Comparison of ENCODE assay signal across 10 cellular contexts in genomic region chr17:58329808-58330543, GRCh38. TPM values are rescaled to one million over a fixed set of nuclear protein-coding genes. Genes with fewer than 3 reads are reported as not detected.
DNase-seq lines count a peak whose midpoint lies in the region; ATAC-seq, FAIRE-seq and TF ChIP-seq lines count a peak whose summit lies in the region.
"Had no signal": no experiment of that assay in that cellular context is flagged by ENCODE, and none has a peak within 500 bp of the region (broad histone marks: within the 10 kb centered on the region; RNA-seq: fewer than 3 reads in every experiment).

No MANE protein-coding gene starts in this region.

- H3K4me1 Mint-ChIP-seq in activated T-cell treated with anti-CD3 and anti-CD28 coated beads, Interleukin-2, amount 50 U/mL, for 4 hours (ENCODE audit: low read depth), result peaks cover 46% of the 10 kb centered on the region

- H3K27me3 ChIP-seq in heart right ventricle, result peaks cover 0 to 72% (median 35%) of the 10 kb centered on the region in 7 donors

- DNase-seq in heart right ventricle (no peak), left ventricle myocardium superior (no peak), HT1080 (ENCODE audit: low read depth) (peak; percentile 37), D721Med (ENCODE audit: insufficient read length, low spot score) (no peak), cortex of kidney (lab: John Stamatoyannopoulos, UW) (no peak), NCI-H1048 (lab: John Stamatoyannopoulos, UW) (no peak)
- DNase-seq in activated T-cell treated with anti-CD3 and anti-CD28 coated beads, Interleukin-2, amount 50 U/mL, for 4 hours, result peak; percentile 27
- peak; percentile 76 for DNase-seq in stimulated activated CD4-positive, alpha-beta T cell treated with anti-CD3 and anti-CD28 coated beads, Interleukin-1b, Interleukin-23, amount 100 ng/mL, for 48 hours

- ATAC-seq in heart right ventricle (no peak), left ventricle myocardium superior (no peak)
- ATAC-seq in activated T-cell treated with anti-CD3 and anti-CD28 coated beads, Interleukin-2, amount 50 U/mL, for 4 hours, result peak; percentile 13 to 20

- peaks cover 0 to 12% (median 0%) of the 10 kb centered on the region in 9 donors for H3K36me3 ChIP-seq in heart right ventricle

- no peaks in the 10 kb centered on the region for H3K9me3 ChIP-seq in heart right ventricle

- H3K36me3 Mint-ChIP-seq in activated T-cell treated with anti-CD3 and anti-CD28 coated beads, Interleukin-2, amount 50 U/mL, for 4 hours (ENCODE audit: insufficient read depth), result peaks cover 26% of the 10 kb centered on the region

- peaks cover 0 to 28% (median under 1%) of the 10 kb centered on the region in 9 donors for H3K4me1 ChIP-seq in heart right ventricle

- FAIRE-seq in D721Med (lab: Jason Lieb, UNC), result no peak
- FAIRE-seq: keratinocyte, TTC549 had no signal

- peak overlapping the region in 2 of 10 donors; percentile 86 to 100 for H3K27ac ChIP-seq in heart right ventricle

- peak overlapping the region; percentile 100 for H3K4me3 Mint-ChIP-seq in activated T-cell treated with anti-CD3 and anti-CD28 coated beads, Interleukin-2, amount 50 U/mL, for 4 hours

- TF ChIP-seq CTCF in heart right ventricle (IDR thresholded peaks at IDR 0.05) (no peak), D721Med (IDR thresholded peaks at IDR 0.05; ENCODE audit: insufficient read depth, missing control alignments) (no peak)

- intact Hi-C loops in heart right ventricle (cut with DNase I) (no loop called here), left ventricle myocardium superior (cut with micrococcal nuclease) (loop anchor here (5.0 kb wide), 1 partner anchor 97 kb away; no protein-coding TSS in a partner anchor)

- H3K9me3 Mint-ChIP-seq in activated T-cell treated with anti-CD3 and anti-CD28 coated beads, Interleukin-2, amount 50 U/mL, for 4 hours, result no peaks in the 10 kb centered on the region

- peak overlapping the region in 6 of 10 donors; percentile 26 to 82 (median 44) for H3K4me3 ChIP-seq in heart right ventricle

- no peaks in the 10 kb centered on the region for H3K27me3 Mint-ChIP-seq in activated T-cell treated with anti-CD3 and anti-CD28 coated beads, Interleukin-2, amount 50 U/mL, for 4 hours (ENCODE audit: low read depth)

- WGBS in heart right ventricle, 2 donors, result 74 to 81% methylated on average over 4 of the region's 4 CpGs

RNA-seq across cellular contexts. Expression of gene TSPOAP1, which starts 1.4 kb away (rescaled TPM):
- 10 to 100 TPM in 8 of 10 donors, 1 to 10 TPM in 2; 6.0 to 18.7 (median 12.4) TPM for total RNA-seq in heart right ventricle
- 10 to 100 TPM in 1 of 2 donors, 1 to 10 TPM in 1; 1.6 to 35.6 TPM for polyA plus RNA-seq in heart right ventricle
- total RNA-seq in left ventricle myocardium superior, result 18.8 TPM
- total RNA-seq in HT1080 (2014; rRNA removed; shearing (Covaris generic)), result 1.8 and 2.3 TPM in 2 replicates
- polyA plus RNA-seq in HT1080 (2015; cell fraction: cytosol; rRNA removed), result 1.2 and 1.6 TPM in 2 replicates
- polyA plus RNA-seq in HT1080 (2015; cell fraction: nucleus; rRNA removed), result 29.4 and 30.8 TPM in 2 replicates
- 10 to 100 TPM; 38.6 to 49.6 (median 43.2) TPM for total RNA-seq in activated T-cell treated with anti-CD3 and anti-CD28 coated beads, Interleukin-2, amount 50 U/mL, for 4 hours

RNA-seq across cellular contexts. Expression of gene SUPT4H1, which starts 22.0 kb away (rescaled TPM):
- total RNA-seq in heart right ventricle (10 to 100 TPM; 49.0 to 73.4 (median 59.8) TPM), left ventricle myocardium superior (62.2 TPM)
- polyA plus RNA-seq in heart right ventricle, result 10 to 100 TPM; 38.0 to 95.0 TPM
- 157 and 168 TPM in 2 replicates for total RNA-seq in HT1080 (2014; rRNA removed; shearing (Covaris generic))
- 111 and 127 TPM in 2 replicates for polyA plus RNA-seq in HT1080 (2015; cell fraction: cytosol; rRNA removed)
- polyA plus RNA-seq in HT1080 (2015; cell fraction: nucleus; rRNA removed), result 62.2 and 69.3 TPM in 2 replicates
- 100 to 1,000 TPM; 144 to 154 (median 152) TPM for total RNA-seq in activated T-cell treated with anti-CD3 and anti-CD28 coated beads, Interleukin-2, amount 50 U/mL, for 4 hours

RNA-seq across cellular contexts. Expression of gene MPO, which starts 49.2 kb away (rescaled TPM):
- total RNA-seq in heart right ventricle, result 1 to 10 TPM in 1 of 10 donors, under 1 TPM in 7, not detected in 2; 0.08 to 2.5 (median 0.25) TPM
- under 1 TPM; 0.07 to 0.15 TPM for polyA plus RNA-seq in heart right ventricle
- total RNA-seq in left ventricle myocardium superior, result 0.42 TPM
- not detected in 2 replicates for total RNA-seq in HT1080 (2014; rRNA removed; shearing (Covaris generic))
- polyA plus RNA-seq in HT1080 (2015; cell fraction: cytosol; rRNA removed), result not detected in 2 replicates
- not detected in 2 replicates for polyA plus RNA-seq in HT1080 (2015; cell fraction: nucleus; rRNA removed)
- total RNA-seq in activated T-cell treated with anti-CD3 and anti-CD28 coated beads, Interleukin-2, amount 50 U/mL, for 4 hours, result not detected
- polyA plus RNA-seq: keratinocyte had no signal

Comparison
In these comparisons a context has a peak if more than half of its experiments do, and no peak if none do; other contexts are left out.
1. ATAC-seq: peak in activated T-cell treated with anti-CD3 and anti-CD28 coated beads, Interleukin-2, amount 50 U/mL, for 4 hours (2 of 2); none in heart right ventricle (0 of 8) and left ventricle myocardium superior (single experiment).
2. DNase-seq: peak in HT1080 (single experiment), activated T-cell treated with anti-CD3 and anti-CD28 coated beads, Interleukin-2, amount 50 U/mL, for 4 hours (single experiment) and stimulated activated CD4-positive, alpha-beta T cell treated with anti-CD3 and anti-CD28 coated beads, Interleukin-1b, Interleukin-23, amount 100 ng/mL, for 48 hours (single experiment); none in heart right ventricle (0 of 2), left ventricle myocardium superior (single experiment), D721Med (single experiment), cortex of kidney (single experiment) and NCI-H1048 (single experiment).